In genomic region chr1:192186197-192186596, GRCh38 we compare ENCODE assay signal across 24 cellular contexts. TPM values are rescaled to one million over a fixed set of nuclear protein-coding genes. Genes with fewer than 3 reads are reported as not detected.
"Had no signal": no experiment of that assay in that cellular context is flagged by ENCODE, and none has a peak within 500 bp of the region (broad histone marks: within the 10 kb centered on the region; RNA-seq: fewer than 3 reads in every experiment).

No MANE protein-coding gene starts in this region.

- H3K27me3 ChIP-seq: Peyer's patch, SJCRH30 had no signal

- H3K9me3 ChIP-seq: Peyer's patch, SJCRH30 had no signal

- ATAC-seq: PC-3, Right ventricle myocardium inferior, SK-N-SH treated with all-trans-retinoic acid at 6 μM for 48 hours had no signal

- H3K4me1 ChIP-seq: Peyer's patch, SJCRH30 had no signal

- H3K4me3 ChIP-seq: Peyer's patch, SJCRH30 had no signal

- H3K36me3 ChIP-seq: Peyer's patch, SJCRH30 had no signal

- H3K27ac ChIP-seq: Peyer's patch, SJCRH30 had no signal

- DNase-seq: Kasumi-1; KG1; MM.1S; NCI-H1092 treated with DMSO at 0.1 percent for 48 hours; NCI-H1436; NCI-H187; NCI-H2029; NCI-H2081 treated with DMSO at 0.1 percent for 48 hours; NCI-H2171; NCI-H226; NCI-H446; NCI-H510A; NCI-H524 treated with DMSO at 0.1 percent for 48 hours; NCI-H69; NCI-H774; NK-92 treated with Interleukin-12 subunit alpha and Interleukin-12 subunit beta, amount 100 ng/mL, for 24 hours; PC-3; Peyer's patch; SHP77 treated with DMSO at 0.1 percent for 48 hours; SJCRH30 had no signal

RNA-seq across cellular contexts. Expression of gene RGS18, which starts 27.9 kb away (rescaled TPM):
- total RNA-seq: M059J, PC-3, RPMI7951, SJCRH30 had no signal
